Comparison of ENCODE assay signal across 8 cellular contexts in the genomic region with DNA sequence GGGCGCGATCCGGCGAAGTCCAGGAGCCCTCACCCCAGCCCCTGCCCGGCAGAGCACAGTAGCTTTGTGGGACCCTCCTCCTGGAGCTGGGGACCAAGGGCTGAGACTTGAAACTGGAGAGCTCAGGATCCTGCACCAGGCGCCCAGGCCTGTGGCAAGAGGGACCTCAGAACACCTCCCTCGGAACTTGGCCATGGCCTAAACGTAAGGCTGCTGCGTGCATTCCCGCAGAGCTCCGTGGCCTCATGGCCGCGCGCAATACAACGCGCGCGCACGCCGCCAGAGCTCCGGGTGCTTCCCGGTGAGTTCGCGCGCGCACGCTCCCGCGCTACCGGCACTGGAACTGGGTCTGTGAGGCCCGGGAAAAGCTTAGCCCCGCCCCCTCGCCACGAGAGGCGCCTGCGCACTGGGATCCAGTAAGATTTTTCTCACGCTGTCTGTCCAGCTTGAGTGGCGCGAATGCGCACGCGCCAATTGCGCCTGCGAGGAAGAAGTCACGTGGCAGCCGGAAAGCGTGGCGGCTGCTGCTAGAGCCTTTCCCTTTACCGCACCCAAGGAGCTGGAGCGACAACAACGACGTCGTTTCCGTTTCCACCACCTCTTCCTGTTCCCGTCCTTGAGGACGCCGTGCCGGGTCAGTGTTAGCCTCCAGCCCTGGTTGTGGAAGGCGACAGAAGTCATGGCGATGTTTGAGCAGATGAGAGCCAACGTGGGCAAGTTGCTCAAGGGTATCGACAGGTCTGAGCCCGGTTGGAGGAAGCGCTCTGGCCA. TPM values are rescaled to one million over a fixed set of nuclear protein-coding genes. Genes with fewer than 3 reads are reported as not detected.
A peak's percentile ranks its signal among the peaks of the same experiment; 100 is the strongest.
DNase-seq lines count a peak whose midpoint lies in the region; ATAC-seq, FAIRE-seq and TF ChIP-seq lines count a peak whose summit lies in the region.

Gene EIF3K, plus strand, starts transcription at position 599 of the 771 bp plus-strand sequence. Its CDS starts 81 bp downstream, at position 680.

- H3K79me2 ChIP-seq in HepG2 (ENCODE audit: insufficient read depth, low read length) = peaks cover 15% of the 10 kb centered on the region

- H3K27me3 Mint-ChIP-seq in activated CD4-positive, alpha-beta memory T cell treated with anti-CD3 and anti-CD28 coated beads for 36 hours = no peaks in the 10 kb centered on the region

- BruUV-seq in HepG2 (replicated peaks; lab: Mats Ljungman, UMichigan) = no TSS peak

- ATAC-seq in GM19397 (IDR thresholded peaks at IDR 0.05; ENCODE audit: unreplicated experiment) (peak; percentile 41), HG03571 (IDR thresholded peaks at IDR 0.05; ENCODE audit: unreplicated experiment) (peak; percentile 40), HepG2 (peak; percentile 91)

- CTCF ChIA-PET in activated CD4-positive, alpha-beta memory T cell treated with anti-CD3 and anti-CD28 coated beads for 36 hours (lab: Charles Lee) = interaction anchor here (0.6 to 9.6 kb wide), 13 partner anchors 16 to 793 kb away, joined by 3 to 80 read pairs (median 5); partner anchors contain the start of genes FAM98C, MRPS12, PLEKHG2 and SARS2
- CTCF ChIA-PET in HepG2 (lab: Yijun Ruan, JAX; ENCODE audit: low intra/inter-chr PET ratio, low total read pairs) = no interaction called here

- 9% methylated on average over 33 of the region's 64 CpGs for WGBS in HepG2 (ENCODE audit: low lambda C conversion rate)

- peak; percentile 76 to 88 for TF ChIP-seq POLR2A in HepG2 (IDR thresholded peaks at IDR 0.05; ENCODE audit: insufficient read depth in 1 of 2, low read depth in 2 of 2, low read length in 2 of 2)

- no peaks in the 10 kb centered on the region for H3K9me3 Mint-ChIP-seq in activated CD4-positive, alpha-beta memory T cell treated with anti-CD3 and anti-CD28 coated beads for 36 hours

- peak within 1 kb of the TSS; percentile 92 to 95 (median 94) for H3K4me3 ChIP-seq in HepG2 (replicated peaks in 1 of 3; ENCODE audit: insufficient read depth in 1 of 3, low read depth in 2 of 3, low read length in 3 of 3)

- peak within 1 kb of the TSS; percentile 90 for H3K9ac ChIP-seq in HepG2 (ENCODE audit: insufficient read depth, low read depth, low read length)

- peak within 1 kb of the TSS; percentile 66 for H3K27ac ChIP-seq in HepG2 (ENCODE audit: extremely low read length, insufficient read depth, low read length)

- no peaks in the 10 kb centered on the region for H3K9me3 ChIP-seq in HepG2 (ENCODE audit: low read length)

- H3K4me3 Mint-ChIP-seq in activated CD4-positive, alpha-beta memory T cell treated with anti-CD3 and anti-CD28 coated beads for 36 hours = peak within 1 kb of the TSS; percentile 99

- no peaks in the 10 kb centered on the region; a peak in 2 of 5 replicates for H3K27me3 ChIP-seq in HepG2 (ENCODE audit: control insufficient read depth in 1 of 2, insufficient read depth in 2 of 2, low read length in 2 of 2)

- H3K27ac Mint-ChIP-seq in activated CD4-positive, alpha-beta memory T cell treated with anti-CD3 and anti-CD28 coated beads for 36 hours = peak within 1 kb of the TSS; percentile 92

- no peak for TF ChIP-seq CTCF in HepG2 (CRISPR knock-in tag; IDR thresholded peaks at IDR 0.05)

- in situ Hi-C loops in HepG2 (cut with HindIII; ENCODE audit: extremely low pct_ligation_motif_present, low pct_unique_long_range_greater_than_20kb) = no loop called here

- POLR2A ChIA-PET in activated CD4-positive, alpha-beta memory T cell treated with anti-CD3 and anti-CD28 coated beads for 36 hours (lab: Charles Lee) = interaction anchor here (0.6 to 2.0 kb wide), 11 partner anchors 10 to 311 kb away, joined by 3 to 9 read pairs (median 4); partner anchors contain the start of genes ACTN4, CATSPERG, FAM98C and PSMD8
- POLR2A ChIA-PET in HepG2 (lab: Yijun Ruan, JAX) = interaction anchor here (0.8 to 2.6 kb wide), 28 partner anchors 9 to 772 kb away, joined by 3 to 21 read pairs (median 6); partner anchors contain the start of genes ACTN4, ECH1, FAM98C and GGN

- peaks cover 36% of the 10 kb centered on the region for H3K4me1 ChIP-seq in HepG2 (ENCODE audit: insufficient read depth, low read length)

- H2AFZ ChIP-seq in HepG2 (ENCODE audit: low read length) = no peak within 1 kb of the TSS

- intact Hi-C loops in activated CD4-positive, alpha-beta memory T cell treated with anti-CD3 and anti-CD28 coated beads for 36 hours (cut with micrococcal nuclease) = loop anchor here (1.0 to 10.0 kb wide), 6 partner anchors 18 to 316 kb away; partner anchors contain the start of genes ACTN4, FAM98C, MRPS12 and SARS2
- intact Hi-C loops in HepG2 (cut with micrococcal nuclease; ENCODE audit: unreplicated experiment) = no loop called here

- peak within 1 kb of the TSS; percentile 92 for H3K4me2 ChIP-seq in HepG2 (ENCODE audit: low read depth, low read length)

- peaks cover 5 to 14% of the 10 kb centered on the region in 2 experiments; a peak in 4 of 5 replicates for H3K36me3 ChIP-seq in HepG2 (replicated peaks in 1 of 2; ENCODE audit: control insufficient read depth in 1 of 2, insufficient read depth in 2 of 2, low read length in 2 of 2)

- FAIRE-seq in HepG2 (lab: Jason Lieb, UNC) = peak; percentile 99

- no peak for TF ChIP-seq RAD21 in HepG2 (CRISPR knock-in tag; IDR thresholded peaks at IDR 0.05)

- H4K20me1 ChIP-seq in HepG2 (ENCODE audit: insufficient read depth, low read length) = no peaks in the 10 kb centered on the region

- TF ChIP-seq EP300 in HepG2 (IDR thresholded peaks at IDR 0.05; ENCODE audit: low read depth in 2 of 2, low read length in 2 of 2) (no peak), HepG2 (CRISPR knock-in tag; IDR thresholded peaks at IDR 0.05; ENCODE audit: borderline replicate concordance) (no peak)

- DNase-seq in C1 segment of cervical spinal cord (lab: John Stamatoyannopoulos, UW) (peak; percentile 87 to 100 (median 98)), NCI-H82 treated with DMSO at 0.1 percent for 48 hours (lab: John Stamatoyannopoulos, UW; ENCODE audit: unreplicated experiment) (peak; percentile 97), dermis microvascular lymphatic vessel endothelial cell (ENCODE audit: low read depth in 2 of 2) (peak; percentile 97 to 99), HepG2 (ENCODE audit: low spot score) (peak; percentile 97)
- peak; percentile 99 for DNase-seq in activated CD4-positive, alpha-beta memory T cell treated with anti-CD3 and anti-CD28 coated beads for 36 hours
- peak; percentile 98 for DNase-seq in stimulated activated CD4-positive, alpha-beta T cell treated with anti-CD3 and anti-CD28 coated beads, Interleukin-4, amount 100 ng/mL, for 1 hour

- peaks cover 30% of the 10 kb centered on the region for H3K36me3 Mint-ChIP-seq in activated CD4-positive, alpha-beta memory T cell treated with anti-CD3 and anti-CD28 coated beads for 36 hours

- H3K4me1 Mint-ChIP-seq in activated CD4-positive, alpha-beta memory T cell treated with anti-CD3 and anti-CD28 coated beads for 36 hours (ENCODE audit: low read depth) = peaks cover 34% of the 10 kb centered on the region

TF ChIP-seq in HepG2, 621 proteins besides CTCF, POLR2A, EP300 and RAD21 (continues in another document):
- TF ChIP-seq BHLHE40 (IDR thresholded peaks at IDR 0.05; ENCODE audit: low read length) (peak; percentile 93), BCL6 (CRISPR knock-in tag; IDR thresholded peaks at IDR 0.05) (peak; percentile 28; the same call in 1 of the 2 replicates), SIN3A (IDR thresholded peaks at IDR 0.05; ENCODE audit: borderline replicate concordance, low read depth, low read length) (no peak)
- TF ChIP-seq, protein P1, sequence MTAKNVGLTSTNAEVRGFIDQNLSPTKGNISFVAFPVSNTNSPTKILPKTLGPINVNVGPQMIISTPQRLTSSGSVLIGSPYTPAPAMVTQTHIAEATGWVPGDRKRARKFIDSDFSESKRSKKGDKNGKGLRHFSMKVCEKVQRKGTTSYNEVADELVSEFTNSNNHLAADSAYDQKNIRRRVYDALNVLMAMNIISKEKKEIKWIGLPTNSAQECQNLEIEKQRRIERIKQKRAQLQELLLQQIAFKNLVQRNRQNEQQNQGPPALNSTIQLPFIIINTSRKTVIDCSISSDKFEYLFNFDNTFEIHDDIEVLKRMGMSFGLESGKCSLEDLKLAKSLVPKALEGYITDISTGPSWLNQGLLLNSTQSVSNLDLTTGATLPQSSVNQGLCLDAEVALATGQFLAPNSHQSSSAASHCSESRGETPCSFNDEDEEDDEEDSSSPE (CRISPR knock-in tag; IDR thresholded peaks at IDR 0.05) = peak; percentile 88

RNA-seq across cellular contexts. Expression of gene EIF3K, which starts in this region (rescaled TPM):
- total RNA-seq in activated CD4-positive, alpha-beta memory T cell treated with anti-CD3 and anti-CD28 coated beads for 36 hours = 100 to 1,000 TPM; 273 to 287 TPM
- 329 and 443 TPM in 2 replicates for total RNA-seq in dermis microvascular lymphatic vessel endothelial cell
- 258 and 351 TPM in 2 replicates for total RNA-seq in HepG2 (2016; rRNA removed; fragmentation: Illumina TruSeq; extraction: Trizol)
- total RNA-seq in HepG2 (2016; cell fraction: cytosol; rRNA removed; fragmentation: Illumina TruSeq; extraction: Trizol; ENCODE audit: low read depth) = 100 and 104 TPM in 2 replicates
- 260 and 364 TPM in 2 replicates for total RNA-seq in HepG2 (2016; cell fraction: insoluble cytoplasmic fraction; rRNA removed; fragmentation: Illumina TruSeq; extraction: Trizol)
- 174 and 175 TPM in 2 replicates for total RNA-seq in HepG2 (2016; cell fraction: membrane; rRNA removed; fragmentation: Illumina TruSeq; extraction: Trizol)
- 92.4 TPM in 2 replicates for total RNA-seq in HepG2 (2016; cell fraction: nucleus; rRNA removed; fragmentation: Illumina TruSeq; extraction: Trizol)
- polyA plus RNA-seq in HepG2 (2011; rRNA removed) = 179 and 230 TPM in 2 replicates
- 271 and 427 TPM in 2 replicates for polyA plus RNA-seq in HepG2 (2011; cell fraction: cytosol; rRNA removed)
- 210 and 224 TPM in 2 replicates for polyA plus RNA-seq in HepG2 (2011; cell fraction: nucleus; rRNA removed)
- 171 and 172 TPM in 2 replicates for polyA plus RNA-seq in HepG2 (2012)
- polyA plus RNA-seq in HepG2 (2016; cell fraction: cytosol; fragmentation: Illumina TruSeq; extraction: Trizol; ENCODE audit: low read depth) = 106 and 109 TPM in 2 replicates
- polyA plus RNA-seq in HepG2 (2016; cell fraction: insoluble cytoplasmic fraction; fragmentation: Illumina TruSeq; extraction: Trizol; ENCODE audit: low read depth) = 349 and 386 TPM in 2 replicates
- 161 and 168 TPM in 2 replicates for polyA plus RNA-seq in HepG2 (2016; cell fraction: membrane; fragmentation: Illumina TruSeq; extraction: Trizol; ENCODE audit: low read depth)
- polyA plus RNA-seq in HepG2 (2016; cell fraction: nucleus; fragmentation: Illumina TruSeq; extraction: Trizol; ENCODE audit: insufficient read depth, low read depth) = 163 and 169 TPM in 2 replicates
- 199 and 296 TPM in 2 replicates for polyA minus RNA-seq in HepG2 (2011; rRNA and poly(A)+ RNA removed; ENCODE audit: low replicate concordance)
- 94.6 and 127 TPM in 2 replicates for polyA minus RNA-seq in HepG2 (2011; cell fraction: cytosol; rRNA and poly(A)+ RNA removed)
- 43.4 and 51.5 TPM in 2 replicates for polyA minus RNA-seq in HepG2 (2011; cell fraction: nucleus; rRNA and poly(A)+ RNA removed)

Comparison
In these comparisons a context has a peak if more than half of its experiments do, and no peak if none do; other contexts are left out.
1. Peak in every context shown above with its lines: DNase-seq, ATAC-seq, H3K4me3 ChIP-seq and H3K27ac ChIP-seq.
2. ATAC-seq: peak in every context shown above with its lines; median percentile 91 in HepG2; 41 in GM19397; 40 in HG03571.